Comparison of ENCODE assay signal across 21 cellular contexts in genomic region chr1:174090476-174090875, GRCh38.
"Had no signal": no experiment of that assay in that cellular context is flagged by ENCODE, and none has a peak within 500 bp of the region (broad histone marks: within the 10 kb centered on the region; RNA-seq: fewer than 3 reads in every experiment).

No MANE protein-coding gene starts in this region.

- H3K27ac Mint-ChIP-seq: dendritic cell treated with granulocyte-macrophage colony-stimulating factor and Interleukin-4, amounts not matched to agents 40 ng/mL and 50 ng/mL, for 4 days; endodermal cell; memory B cell; natural killer cell; stimulated activated effector memory CD8-positive, alpha-beta T cell treated with anti-CD3 and anti-CD28 coated beads, Interleukin-12 subunit alpha, Interleukin-12 subunit beta, amount 100 ng/mL, for 72 hours had no signal

- H3K4me1 Mint-ChIP-seq: endodermal cell; memory B cell; natural killer cell; stimulated activated effector memory CD8-positive, alpha-beta T cell treated with anti-CD3 and anti-CD28 coated beads, Interleukin-12 subunit alpha, Interleukin-12 subunit beta, amount 100 ng/mL, for 72 hours had no signal

- DNase-seq: effector CD8-positive, alpha-beta T cell; endodermal cell; foreskin fibroblast; gastrocnemius medialis; head of caudate nucleus; left ventricle myocardium superior; lower lobe of right lung; natural killer cell; occipital lobe; ovary; posterior cingulate gyrus; psoas muscle; right cardiac atrium; sigmoid colon; stimulated activated CD4-positive, alpha-beta T cell treated with anti-CD3 and anti-CD28 coated beads, Interleukin-2, amount 100 ng/mL, for 24 hours; stimulated activated CD4-positive, alpha-beta T cell treated with anti-CD3 and anti-CD28 coated beads, Interleukin-4, amount 100 ng/mL, for 24 hours; stimulated activated naive CD8-positive, alpha-beta T cell treated with anti-CD3 and anti-CD28 coated beads, Interleukin-15, Interleukin-2, amounts not matched to agents 100 U/mL and 50 U/mL, for 24 hours; upper lobe of left lung had no signal

- H3K27me3 Mint-ChIP-seq: dendritic cell treated with granulocyte-macrophage colony-stimulating factor and Interleukin-4, amounts not matched to agents 40 ng/mL and 50 ng/mL, for 4 days; memory B cell had no signal

- H3K4me3 Mint-ChIP-seq: dendritic cell treated with granulocyte-macrophage colony-stimulating factor and Interleukin-4, amounts not matched to agents 40 ng/mL and 50 ng/mL, for 4 days; endodermal cell; memory B cell; natural killer cell; stimulated activated effector memory CD8-positive, alpha-beta T cell treated with anti-CD3 and anti-CD28 coated beads, Interleukin-12 subunit alpha, Interleukin-12 subunit beta, amount 100 ng/mL, for 72 hours had no signal

- H3K36me3 Mint-ChIP-seq: memory B cell; natural killer cell; stimulated activated effector memory CD8-positive, alpha-beta T cell treated with anti-CD3 and anti-CD28 coated beads, Interleukin-12 subunit alpha, Interleukin-12 subunit beta, amount 100 ng/mL, for 72 hours had no signal
